ENCODE assay signal across 1 cellular context in the genomic region with DNA sequence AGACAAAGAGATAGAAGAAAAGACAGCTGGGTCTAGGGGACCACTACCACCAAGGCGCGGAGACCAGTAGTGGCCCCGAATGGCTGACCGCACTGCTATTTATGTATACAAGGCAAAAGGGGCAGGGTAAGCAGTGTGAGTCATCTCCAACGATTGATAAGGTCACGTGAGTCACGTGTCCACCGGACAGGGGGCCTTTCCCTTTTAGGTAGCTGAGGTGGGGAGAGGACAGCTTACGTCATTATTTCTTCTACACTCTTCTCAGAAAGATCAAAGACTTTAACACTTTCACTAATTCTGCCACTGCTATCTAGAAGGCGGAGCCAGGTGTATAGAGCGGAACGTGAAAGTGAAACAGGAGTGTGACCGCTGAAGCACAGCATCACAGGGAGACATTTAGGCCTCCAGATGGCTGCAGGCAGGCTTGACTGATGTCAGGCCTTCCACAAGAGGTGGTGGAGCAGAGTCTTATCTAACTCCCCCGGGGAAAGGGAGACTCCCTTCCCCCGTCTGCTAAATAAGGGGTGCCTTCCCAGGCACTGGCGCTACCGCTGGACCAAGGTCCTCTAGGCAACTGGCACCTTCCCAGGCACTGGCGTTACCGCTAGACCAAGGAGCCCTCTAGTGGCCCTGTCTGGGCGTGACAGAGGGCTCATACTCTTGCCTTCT.
TF ChIP-seq lines count a peak whose summit lies in the region.

No MANE protein-coding gene starts in this region.

TF ChIP-seq in liver, 16 proteins besides CTCF, POLR2A, EP300 and RAD21 (continued from another document):
- TF ChIP-seq, protein P1, sequence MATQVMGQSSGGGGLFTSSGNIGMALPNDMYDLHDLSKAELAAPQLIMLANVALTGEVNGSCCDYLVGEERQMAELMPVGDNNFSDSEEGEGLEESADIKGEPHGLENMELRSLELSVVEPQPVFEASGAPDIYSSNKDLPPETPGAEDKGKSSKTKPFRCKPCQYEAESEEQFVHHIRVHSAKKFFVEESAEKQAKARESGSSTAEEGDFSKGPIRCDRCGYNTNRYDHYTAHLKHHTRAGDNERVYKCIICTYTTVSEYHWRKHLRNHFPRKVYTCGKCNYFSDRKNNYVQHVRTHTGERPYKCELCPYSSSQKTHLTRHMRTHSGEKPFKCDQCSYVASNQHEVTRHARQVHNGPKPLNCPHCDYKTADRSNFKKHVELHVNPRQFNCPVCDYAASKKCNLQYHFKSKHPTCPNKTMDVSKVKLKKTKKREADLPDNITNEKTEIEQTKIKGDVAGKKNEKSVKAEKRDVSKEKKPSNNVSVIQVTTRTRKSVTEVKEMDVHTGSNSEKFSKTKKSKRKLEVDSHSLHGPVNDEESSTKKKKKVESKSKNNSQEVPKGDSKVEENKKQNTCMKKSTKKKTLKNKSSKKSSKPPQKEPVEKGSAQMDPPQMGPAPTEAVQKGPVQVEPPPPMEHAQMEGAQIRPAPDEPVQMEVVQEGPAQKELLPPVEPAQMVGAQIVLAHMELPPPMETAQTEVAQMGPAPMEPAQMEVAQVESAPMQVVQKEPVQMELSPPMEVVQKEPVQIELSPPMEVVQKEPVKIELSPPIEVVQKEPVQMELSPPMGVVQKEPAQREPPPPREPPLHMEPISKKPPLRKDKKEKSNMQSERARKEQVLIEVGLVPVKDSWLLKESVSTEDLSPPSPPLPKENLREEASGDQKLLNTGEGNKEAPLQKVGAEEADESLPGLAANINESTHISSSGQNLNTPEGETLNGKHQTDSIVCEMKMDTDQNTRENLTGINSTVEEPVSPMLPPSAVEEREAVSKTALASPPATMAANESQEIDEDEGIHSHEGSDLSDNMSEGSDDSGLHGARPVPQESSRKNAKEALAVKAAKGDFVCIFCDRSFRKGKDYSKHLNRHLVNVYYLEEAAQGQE (IDR thresholded peaks at IDR 0.05) = no peak
- TF ChIP-seq FOXA2 (IDR thresholded peaks at IDR 0.05) (no peak), YY1 (IDR thresholded peaks at IDR 0.05) (no peak), GABPA (IDR thresholded peaks at IDR 0.05 in 1 of 2, conservative IDR thresholded peaks at IDR 0.05 in 1 of 2) (no peak)
